20 cellular contexts compared by ENCODE assay signal in genomic region chr5:141756196-141756595, GRCh38.
"Had no signal": no experiment of that assay in that cellular context is flagged by ENCODE, and none has a peak within 500 bp of the region (broad histone marks: within the 10 kb centered on the region; RNA-seq: fewer than 3 reads in every experiment).

No MANE protein-coding gene starts in this region.

- ATAC-seq: K562, Panc1, PC-3, T-cell had no signal

- H3K9me3 ChIP-seq: SK-N-SH had no signal

- H3K27ac ChIP-seq: HL-60, KMS-11, RWPE1 had no signal

- DNase-seq: Kasumi-1; MM.1S; NCI-H1092 treated with DMSO at 0.1 percent for 48 hours; NCI-H1436; NCI-H187; NCI-H2029; NCI-H2227 treated with DMSO at 0.1 percent for 48 hours; NCI-H526 treated with DMSO at 0.1 percent for 48 hours; NCI-H748 treated with DMSO at 0.1 percent for 48 hours; NK-92 treated with Interleukin-12 subunit alpha and Interleukin-12 subunit beta, amount 100 ng/mL, for 24 hours; PC-3; SHP77; SK-N-SH; SW 1271; T-cell had no signal

- H3K4me3 ChIP-seq: K562 had no signal

- H3K4me2 ChIP-seq: KMS-11, SK-N-SH had no signal
